20 cellular contexts compared by ENCODE assay signal in genomic region chr16:31703526-31704128, GRCh38.
"Had no signal": no experiment of that assay in that cellular context is flagged by ENCODE, and none has a peak within 500 bp of the region (broad histone marks: within the 10 kb centered on the region; RNA-seq: fewer than 3 reads in every experiment).

No MANE protein-coding gene starts in this region.

- H3K27me3 Mint-ChIP-seq: activated CD4-positive, alpha-beta memory T cell treated with anti-CD3 and anti-CD28 coated beads, Interleukin-2, amount 10 ng/mL, durations not matched to agents 7 days and 5 days; activated CD4-positive, alpha-beta T cell treated with anti-CD3 and anti-CD28 coated beads, Interleukin-2, amount 10 ng/mL, durations not matched to agents 7 days and 5 days; activated naive CD4-positive, alpha-beta T cell treated with anti-CD3 and anti-CD28 coated beads, Interleukin-2, amount 50 U/mL, for 24 hours had no signal

- ATAC-seq: activated naive CD8-positive, alpha-beta T cell treated with anti-CD3 and anti-CD28 coated beads, Interleukin-2, amount 50 U/mL, for 24 hours; WTC11 had no signal

- DNase-seq: activated CD4-positive, alpha-beta memory T cell treated with anti-CD3 and anti-CD28 coated beads, Interleukin-2, amount 10 ng/mL, durations not matched to agents 7 days and 5 days; activated CD4-positive, alpha-beta T cell treated with anti-CD3 and anti-CD28 coated beads, Interleukin-2, amount 10 ng/mL, durations not matched to agents 7 days and 5 days; activated CD4-positive, CD25-positive, alpha-beta regulatory T cell treated with anti-CD3 and anti-CD28 coated beads, Interleukin-2, amount 50 U/mL, for 72 hours; activated effector memory CD4-positive, alpha-beta T cell treated with Interleukin-2 at 50 U/mL for 16 hours; activated naive CD4-positive, alpha-beta T cell; activated naive CD8-positive, alpha-beta T cell treated with anti-CD3 and anti-CD28 coated beads, Interleukin-2, amount 50 U/mL, for 24 hours; activated T-cell treated with anti-CD3 and anti-CD28 coated beads, Interleukin-2, amount 50 U/mL, for 1 hour; amniotic stem cell; NCI-H1105 treated with DMSO at 0.1 percent for 48 hours; NCI-H1436 treated with DMSO at 0.1 percent for 48 hours; NCI-H187; NCI-H2081; NCI-H510A treated with DMSO at 0.1 percent for 48 hours; Peyer's patch; SHP77 treated with DMSO at 0.1 percent for 48 hours; T-helper 9 cell had no signal

- H3K27ac ChIP-seq: Peyer's patch had no signal

- H3K27ac Mint-ChIP-seq: activated CD4-positive, alpha-beta memory T cell treated with anti-CD3 and anti-CD28 coated beads, Interleukin-2, amount 10 ng/mL, durations not matched to agents 7 days and 5 days; activated naive CD8-positive, alpha-beta T cell treated with anti-CD3 and anti-CD28 coated beads, Interleukin-2, amount 50 U/mL, for 24 hours; brain; T-helper 1 cell treated with Interleukin-12 subunit alpha and Interleukin-12 subunit beta and Interleukin-4 antibody, amounts not matched to agents 30 μg/mL and 1 μg/mL, for 36 hours; WTC11 had no signal

- H3K4me3 Mint-ChIP-seq: activated CD4-positive, alpha-beta memory T cell treated with anti-CD3 and anti-CD28 coated beads, Interleukin-2, amount 10 ng/mL, durations not matched to agents 7 days and 5 days; activated naive CD8-positive, alpha-beta T cell treated with anti-CD3 and anti-CD28 coated beads, Interleukin-2, amount 50 U/mL, for 24 hours had no signal

- H3K4me3 ChIP-seq: Peyer's patch had no signal

- H3K27me3 ChIP-seq: Peyer's patch had no signal

- H3K9me3 ChIP-seq: Peyer's patch had no signal

- H3K9me3 Mint-ChIP-seq: activated CD4-positive, alpha-beta memory T cell treated with anti-CD3 and anti-CD28 coated beads, Interleukin-2, amount 10 ng/mL, durations not matched to agents 7 days and 5 days; activated CD4-positive, alpha-beta T cell treated with anti-CD3 and anti-CD28 coated beads, Interleukin-2, amount 10 ng/mL, durations not matched to agents 7 days and 5 days; activated naive CD4-positive, alpha-beta T cell treated with anti-CD3 and anti-CD28 coated beads, Interleukin-2, amount 50 U/mL, for 24 hours; activated naive CD8-positive, alpha-beta T cell treated with anti-CD3 and anti-CD28 coated beads, Interleukin-2, amount 50 U/mL, for 24 hours; brain; T-helper 1 cell treated with Interleukin-12 subunit alpha and Interleukin-12 subunit beta and Interleukin-4 antibody, amounts not matched to agents 30 μg/mL and 1 μg/mL, for 36 hours; WTC11 had no signal
